Comparison of ENCODE assay signal across 9 cellular contexts in the genomic region with DNA sequence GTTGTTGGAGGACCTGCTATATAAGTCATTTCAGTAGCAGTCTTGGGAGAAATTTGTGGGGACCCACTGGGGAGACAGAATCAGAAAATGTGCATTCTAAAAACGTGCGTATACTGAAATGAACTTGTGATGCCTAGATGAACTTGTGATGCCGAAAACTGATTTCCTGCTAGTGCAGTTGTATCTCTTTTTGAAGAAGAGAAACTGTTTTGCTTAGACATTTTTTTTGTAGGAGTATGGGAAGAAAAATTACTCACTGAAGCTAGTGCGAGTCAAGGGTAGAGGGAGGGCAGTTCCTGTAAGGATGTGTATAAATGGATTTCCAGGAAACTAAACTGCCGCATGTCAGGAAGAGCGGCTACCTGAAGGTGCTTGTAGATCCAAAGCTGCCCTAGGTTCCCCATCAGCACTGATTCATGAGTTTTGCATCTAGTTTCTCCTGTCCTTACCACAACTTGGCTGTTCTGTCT. TPM values are rescaled to one million over a fixed set of nuclear protein-coding genes. Genes with fewer than 3 reads are reported as not detected.
DNase-seq lines count a peak whose midpoint lies in the region; ATAC-seq and TF ChIP-seq lines count a peak whose summit lies in the region.
"Had no signal": no experiment of that assay in that cellular context is flagged by ENCODE, and none has a peak within 500 bp of the region (broad histone marks: within the 10 kb centered on the region; RNA-seq: fewer than 3 reads in every experiment).

No MANE protein-coding gene starts in this region.

- H3K9me3 ChIP-seq in T-helper 17 cell (ENCODE audit: control insufficient read depth, low read length, poor library complexity, severe bottlenecking) (no peaks in the 10 kb centered on the region), gastroesophageal sphincter (no peaks in the 10 kb centered on the region), thoracic aorta (no peaks in the 10 kb centered on the region)

- TF ChIP-seq POLR2A in gastroesophageal sphincter (IDR thresholded peaks at IDR 0.05), result no peak

- H3K36me3 ChIP-seq in gastroesophageal sphincter (peaks cover 0 to 9% of the 10 kb centered on the region in 2 donors), thoracic aorta (no peaks in the 10 kb centered on the region)

- ATAC-seq in T-helper 17 cell (peak; percentile 69), gastroesophageal sphincter (peak; percentile 57), thoracic aorta (ENCODE audit: insufficient number of reproducible peaks, low FRiP score, low read depth) (no peak), HG03108 (IDR thresholded peaks at IDR 0.05; ENCODE audit: unreplicated experiment) (no peak)

- WGBS in gastroesophageal sphincter (ENCODE audit: low coverage in 1 of 2), 2 donors, result 58 to 61% methylated on average over 6 of the region's 6 CpGs

- no peaks in the 10 kb centered on the region for H3K9me3 Mint-ChIP-seq in activated naive CD4-positive, alpha-beta T cell treated with anti-CD3 and anti-CD28 coated beads for 36 hours

- H3K4me1 ChIP-seq in gastroesophageal sphincter, result peaks cover 0 to 23% (median 0%) of the 10 kb centered on the region in 3 donors
- peaks cover 20 to 47% of the 10 kb centered on the region in 2 donors for H3K4me1 ChIP-seq in thoracic aorta (ENCODE audit: control insufficient read depth in 1 of 2, low read depth in 2 of 2)

- no peak for TF ChIP-seq EP300 in gastroesophageal sphincter (IDR thresholded peaks at IDR 0.05)

- CTCF ChIA-PET in activated naive CD4-positive, alpha-beta T cell treated with anti-CD3 and anti-CD28 coated beads for 36 hours (lab: Charles Lee), result interaction anchor here (0.6 to 1.4 kb wide), 4 partner anchors 20 to 186 kb away, joined by 3 to 4 read pairs (median 3); no protein-coding TSS in a partner anchor

- H3K27ac ChIP-seq in gastroesophageal sphincter (peak overlapping the region in 3 of 4 donors; percentile 43 to 58 (median 51)), thoracic aorta (peak overlapping the region; percentile 74 to 87)

- DNase-seq in activated naive CD4-positive, alpha-beta T cell treated with anti-CD3 and anti-CD28 coated beads for 36 hours, result peak; percentile 50
- no peak for DNase-seq in activated naive CD4-positive, alpha-beta T cell (lab: John Stamatoyannopoulos, UW)
- DNase-seq in T-helper 17 cell (no peak), thoracic aorta (ENCODE audit: low spot score) (no peak), cerebellum (ENCODE audit: low spot score) (no peak)
- DNase-seq in stimulated activated CD4-positive, alpha-beta T cell treated with anti-CD3 and anti-CD28 coated beads, Interleukin-4, amount 100 ng/mL, for 24 hours, result no peak

- peak overlapping the region; percentile 87 for H3K27ac Mint-ChIP-seq in activated naive CD4-positive, alpha-beta T cell treated with anti-CD3 and anti-CD28 coated beads for 36 hours
- peak overlapping the region; percentile 79 for H3K27ac Mint-ChIP-seq in T-helper 17 cell

- peaks cover 52% of the 10 kb centered on the region for H3K36me3 Mint-ChIP-seq in activated naive CD4-positive, alpha-beta T cell treated with anti-CD3 and anti-CD28 coated beads for 36 hours (ENCODE audit: low read depth)
- H3K36me3 Mint-ChIP-seq in T-helper 17 cell (ENCODE audit: low read depth), result no peaks in the 10 kb centered on the region

- intact Hi-C loops in activated naive CD4-positive, alpha-beta T cell treated with anti-CD3 and anti-CD28 coated beads for 36 hours (cut with micrococcal nuclease), result loop anchor here (1.0 to 2.0 kb wide), 5 partner anchors 20 to 133 kb away; no protein-coding TSS in a partner anchor

- H3K4me3 ChIP-seq in gastroesophageal sphincter (peak overlapping the region; percentile 10 to 13), thoracic aorta (peak overlapping the region; percentile 56)

- peak overlapping the region; percentile 58 for H3K4me3 Mint-ChIP-seq in activated naive CD4-positive, alpha-beta T cell treated with anti-CD3 and anti-CD28 coated beads for 36 hours
- peak overlapping the region; percentile 78 for H3K4me3 Mint-ChIP-seq in T-helper 17 cell

- peaks cover 45% of the 10 kb centered on the region for H3K4me1 Mint-ChIP-seq in activated naive CD4-positive, alpha-beta T cell treated with anti-CD3 and anti-CD28 coated beads for 36 hours (ENCODE audit: low read depth)
- peaks cover 11% of the 10 kb centered on the region for H3K4me1 Mint-ChIP-seq in T-helper 17 cell

- H3K27me3 Mint-ChIP-seq in activated naive CD4-positive, alpha-beta T cell treated with anti-CD3 and anti-CD28 coated beads for 36 hours (ENCODE audit: low read depth), result no peaks in the 10 kb centered on the region
- H3K27me3 Mint-ChIP-seq in T-helper 17 cell, result no peaks in the 10 kb centered on the region

- no peak for TF ChIP-seq CTCF in gastroesophageal sphincter (IDR thresholded peaks at IDR 0.05)
- no peak for TF ChIP-seq CTCF in thoracic aorta (IDR thresholded peaks at IDR 0.05)

- H3K27me3 ChIP-seq in gastroesophageal sphincter, result no peaks in the 10 kb centered on the region
- no peaks in the 10 kb centered on the region for H3K27me3 ChIP-seq in thoracic aorta (replicated peaks; ENCODE audit: insufficient read depth)

RNA-seq across cellular contexts. Expression of a gene that starts 25.4 kb away (rescaled TPM):
- total RNA-seq in activated naive CD4-positive, alpha-beta T cell treated with anti-CD3 and anti-CD28 coated beads for 36 hours, result 10 to 100 TPM; 50.0 to 53.6 TPM
- total RNA-seq in T-helper 17 cell (1 to 10 TPM; 1.7 to 2.8 TPM), gastroesophageal sphincter (10 to 100 TPM in 1 of 4 donors, 1 to 10 TPM in 3; 2.5 to 15.6 (median 4.8) TPM), thoracic aorta (10 to 100 TPM; 22.5 to 42.2 TPM), cerebellum (49.4 TPM)
- total RNA-seq: NCI-H460 had no signal

Comparison
In these comparisons a context has a peak if more than half of its experiments do, and no peak if none do; other contexts are left out.
1. ATAC-seq: peak in T-helper 17 cell (single experiment) and gastroesophageal sphincter (single experiment); none in thoracic aorta (single experiment) and HG03108 (single experiment).